In the genomic region with DNA sequence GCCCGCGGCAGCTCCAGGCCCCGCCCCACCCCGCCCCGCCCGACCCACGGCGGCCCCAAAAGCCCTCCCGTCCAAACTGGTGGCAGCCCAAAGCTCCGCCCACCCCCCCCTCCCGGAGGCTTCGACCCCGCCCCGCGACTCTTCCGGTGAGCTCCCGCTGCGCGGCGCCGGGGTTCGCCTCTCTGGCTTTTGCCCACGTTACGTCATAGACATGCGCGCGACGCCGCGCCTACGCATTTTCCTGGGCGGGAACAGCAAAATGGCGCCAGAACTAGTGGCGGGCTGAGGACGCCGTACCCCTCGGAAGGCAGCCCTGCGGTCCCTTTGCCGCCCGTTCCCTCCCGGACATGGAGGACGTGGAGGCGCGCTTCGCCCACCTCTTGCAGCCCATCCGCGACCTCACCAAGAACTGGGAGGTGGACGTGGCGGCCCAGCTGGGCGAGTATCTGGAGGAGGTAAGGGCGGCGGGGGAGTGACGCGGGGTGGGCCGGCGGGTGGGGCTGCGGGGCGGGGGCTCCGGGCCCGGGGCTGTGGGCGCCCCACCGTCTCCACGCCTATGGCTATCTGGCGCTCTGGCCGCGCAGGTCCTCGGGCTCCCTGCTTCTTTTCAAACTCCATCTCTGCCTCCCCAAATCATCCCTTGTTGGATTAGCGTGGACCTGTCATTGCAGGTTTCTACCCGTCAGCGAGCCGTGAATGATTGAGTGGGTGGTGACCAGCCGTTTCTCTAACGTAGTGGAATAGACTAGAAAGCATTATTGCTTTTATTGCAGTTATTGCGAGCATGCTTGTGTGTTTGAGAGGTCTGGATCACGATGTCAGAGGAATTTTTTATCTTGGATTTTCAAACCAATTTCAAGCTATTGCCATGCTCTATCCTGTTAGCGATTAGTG, we compare ENCODE assay signal across 8 cellular contexts. TPM values are rescaled to one million over a fixed set of nuclear protein-coding genes. Genes with fewer than 3 reads are reported as not detected.
DNase-seq lines count a peak whose midpoint lies in the region; ATAC-seq, FAIRE-seq and TF ChIP-seq lines count a peak whose summit lies in the region.

A gene (plus strand): TSS at position 234 of the 894 bp plus-strand sequence. CDS start 114 bp downstream, at position 348.

- WGBS in hepatocyte (ENCODE audit: low lambda C conversion rate, missing lambda C conversion rate): 1% methylated on average over 62 of the region's 76 CpGs

- no peak for TF ChIP-seq CTCF in astrocyte (IDR thresholded peaks at IDR 0.05; ENCODE audit: insufficient read depth, low read depth, low read length)
- TF ChIP-seq CTCF in hepatocyte (IDR thresholded peaks at IDR 0.05; ENCODE audit: poor library complexity): peak; percentile 13
- TF ChIP-seq CTCF in vagina (IDR thresholded peaks at IDR 0.05): no peak

- no peaks in the 10 kb centered on the region for H3K36me3 Mint-ChIP-seq in astrocyte (ENCODE audit: low read depth, unreplicated experiment)

- no peaks in the 10 kb centered on the region for H3K27me3 Mint-ChIP-seq in astrocyte (ENCODE audit: low read depth, unreplicated experiment)

- H3K27ac ChIP-seq in astrocyte (ENCODE audit: low read depth, low read length) (peak within 1 kb of the TSS; percentile 85), hepatocyte (peak within 1 kb of the TSS; percentile 95), vagina (peak within 1 kb of the TSS; percentile 90)

- ATAC-seq in GM18498 (IDR thresholded peaks at IDR 0.05; ENCODE audit: unreplicated experiment): peak; percentile 64
- peak; percentile 75 for ATAC-seq in HG02870 (IDR thresholded peaks at IDR 0.05; ENCODE audit: unreplicated experiment)

- peak; percentile 73 for DNase-seq in NCI-H146 treated with DMSO at 0.1 percent for 48 hours (lab: John Stamatoyannopoulos, UW; ENCODE audit: unreplicated experiment)
- DNase-seq in astrocyte (ENCODE audit: low read depth): peak; percentile 83
- DNase-seq in hepatocyte (ENCODE audit: low spot score): peak; percentile 99
- peak; percentile 97 for DNase-seq in putamen (ENCODE audit: low spot score)
- no peak for DNase-seq in vagina (ENCODE audit: extremely low spot score in 2 of 2)

- peak within 1 kb of the TSS; percentile 99 for H3K4me2 ChIP-seq in astrocyte (ENCODE audit: low read length)
- H3K4me2 ChIP-seq in hepatocyte: peak within 1 kb of the TSS; percentile 96

- H3K9me3 Mint-ChIP-seq in astrocyte (ENCODE audit: unreplicated experiment): no peaks in the 10 kb centered on the region

- FAIRE-seq in astrocyte (lab: Jason Lieb, UNC): no peak

- peak within 1 kb of the TSS; percentile 98 for H3K9ac ChIP-seq in astrocyte (ENCODE audit: low read length)

- no peaks in the 10 kb centered on the region for H3K9me2 ChIP-seq in hepatocyte (replicated peaks; ENCODE audit: insufficient read depth)

- peaks cover 67% of the 10 kb centered on the region for H3K79me2 ChIP-seq in astrocyte (ENCODE audit: insufficient read depth, low read length)
- H3K79me2 ChIP-seq in hepatocyte: peaks cover 61% of the 10 kb centered on the region

- peak within 1 kb of the TSS; percentile 97 for H3K4me3 Mint-ChIP-seq in astrocyte (ENCODE audit: unreplicated experiment)

- no peaks in the 10 kb centered on the region for H3K36me3 ChIP-seq in astrocyte (ENCODE audit: insufficient read depth, low read length)
- no peaks in the 10 kb centered on the region for H3K36me3 ChIP-seq in hepatocyte (replicated peaks; ENCODE audit: insufficient read depth, low read depth)
- peaks cover 0 to 23% of the 10 kb centered on the region in 2 donors for H3K36me3 ChIP-seq in vagina

- H3K4me1 ChIP-seq in astrocyte (ENCODE audit: insufficient read depth, low read length): peaks cover 14% of the 10 kb centered on the region
- peaks cover 14% of the 10 kb centered on the region for H3K4me1 ChIP-seq in hepatocyte (ENCODE audit: insufficient read depth)
- peaks cover 49% of the 10 kb centered on the region for H3K4me1 ChIP-seq in vagina

- peak in 1 of 2 donors; percentile 82 for TF ChIP-seq POLR2A in vagina (IDR thresholded peaks at IDR 0.05)

- H3K27me3 ChIP-seq in astrocyte (ENCODE audit: insufficient read depth, low read length): no peaks in the 10 kb centered on the region
- H3K27me3 ChIP-seq in hepatocyte: no peaks in the 10 kb centered on the region
- H3K27me3 ChIP-seq in vagina: no peaks in the 10 kb centered on the region

- H4K20me1 ChIP-seq in astrocyte (ENCODE audit: insufficient read depth, low read length) (peaks cover 31% of the 10 kb centered on the region), hepatocyte (ENCODE audit: insufficient read depth, poor library complexity, severe bottlenecking) (no peaks in the 10 kb centered on the region)

- H3K27ac Mint-ChIP-seq in astrocyte (ENCODE audit: unreplicated experiment): peak within 1 kb of the TSS; percentile 84

- H3K4me1 Mint-ChIP-seq in astrocyte (ENCODE audit: low read depth, unreplicated experiment): peaks cover 2% of the 10 kb centered on the region

- H3K4me3 ChIP-seq in astrocyte (ENCODE audit: insufficient read depth, low read depth, low read length): peak within 1 kb of the TSS; percentile 95
- H3K4me3 ChIP-seq in hepatocyte: peak within 1 kb of the TSS; percentile 99
- H3K4me3 ChIP-seq in vagina: peak within 1 kb of the TSS; percentile 76 to 98

- H2AFZ ChIP-seq in astrocyte (ENCODE audit: low read depth, low read length) (peak within 1 kb of the TSS; percentile 95), hepatocyte (peak within 1 kb of the TSS; percentile 100)

- H3K9me3 ChIP-seq in astrocyte (ENCODE audit: insufficient read depth, low read depth, low read length) (no peaks in the 10 kb centered on the region), hepatocyte (ENCODE audit: low read depth) (no peaks in the 10 kb centered on the region), vagina (no peaks in the 10 kb centered on the region)

- intact Hi-C loops in T-helper 2 cell treated with Interferon-gamma antibody and Interleukin-4, amounts not matched to agents 100 ng/mL and 5 ng/mL, for 36 hours (cut with micrococcal nuclease): loop anchor here (1.0 to 2.0 kb wide), 6 partner anchors 17 to 166 kb away; a partner anchor contains a TSS
- intact Hi-C loops in vagina (cut with DNase I): loop anchor here (5.0 kb wide), 1 partner anchor 571 kb away; no protein-coding TSS in a partner anchor

RNA-seq across cellular contexts. Expression of the gene that starts here (rescaled TPM):
- total RNA-seq in T-helper 2 cell treated with Interferon-gamma antibody and Interleukin-4, amounts not matched to agents 100 ng/mL and 5 ng/mL, for 36 hours: 108 and 114 TPM in 2 replicates
- total RNA-seq in astrocyte (25.6 and 27.2 TPM in 2 replicates), hepatocyte (24.4 and 25.6 TPM in 2 replicates), vagina (45.7 TPM)
- 40.6 and 48.0 TPM in 2 replicates for polyA plus RNA-seq in hepatocyte

Comparison
In these comparisons a context has a peak if more than half of its experiments do, and no peak if none do; other contexts are left out.
1. DNase-seq: peak in NCI-H146 treated with DMSO at 0.1 percent for 48 hours (single experiment), astrocyte (single experiment), hepatocyte (single experiment) and putamen (single experiment); none in vagina (0 of 2).
2. Peak in every context shown above with its lines, with median percentiles within 50 percentile points of each other: H3K27ac ChIP-seq and H3K4me3 ChIP-seq.